Comparison of ENCODE assay signal across 1 cellular context in the genomic region with DNA sequence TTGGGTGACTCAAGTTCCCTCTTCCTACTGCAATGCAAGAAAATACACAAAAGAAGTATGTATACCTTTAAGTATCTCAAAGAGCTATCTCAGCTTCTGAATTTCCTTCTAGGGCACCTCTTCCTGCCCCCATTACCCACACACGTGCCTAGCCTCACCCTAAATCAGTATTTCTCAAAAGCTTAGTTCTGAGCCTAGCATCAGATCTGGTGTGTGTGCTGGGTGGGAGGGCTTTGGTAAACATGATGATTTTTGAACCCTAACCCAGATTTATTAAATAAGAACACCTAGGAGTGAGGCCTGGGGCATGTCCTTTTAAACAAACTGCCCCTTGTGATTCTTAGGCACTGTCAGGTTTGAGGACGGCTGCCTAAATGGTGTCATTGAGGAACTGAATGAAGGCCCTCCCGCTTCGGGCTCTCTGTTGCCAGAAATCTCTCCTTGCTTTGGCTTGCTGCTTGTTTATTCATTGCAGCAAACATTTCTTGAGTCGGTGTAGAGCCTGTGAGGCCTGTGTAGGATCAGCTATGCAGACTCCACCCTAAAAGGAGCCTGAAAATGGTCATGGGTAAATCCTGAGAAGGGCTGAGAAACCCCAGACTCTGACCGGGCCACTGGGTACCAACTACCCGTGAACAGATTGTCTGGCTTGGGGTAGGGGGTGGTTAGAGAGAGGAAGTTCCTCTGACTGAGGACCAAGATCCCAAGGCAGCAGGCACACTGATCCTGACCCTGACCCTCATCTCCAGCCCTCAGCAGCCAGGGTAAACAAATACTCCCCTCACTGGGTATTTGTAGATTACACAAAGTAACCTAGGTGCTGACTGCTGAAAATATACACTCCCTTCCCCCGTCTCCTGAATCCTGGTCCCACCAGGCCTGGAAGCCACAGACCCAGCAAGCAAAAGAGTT.
A peak's percentile ranks its signal among the peaks of the same experiment; 100 is the strongest.
TF ChIP-seq lines count a peak whose summit lies in the region.

No MANE protein-coding gene starts in this region.

TF ChIP-seq in HepG2, 621 proteins besides CTCF, POLR2A, EP300 and RAD21 (continued from another document and continues in another):
- TF ChIP-seq PRDM10 (CRISPR knock-in tag; IDR thresholded peaks at IDR 0.05; ENCODE audit: low read depth), result no peak
- TF ChIP-seq ZNF432 (CRISPR knock-in tag; IDR thresholded peaks at IDR 0.05; ENCODE audit: borderline replicate concordance), result no peak
- TF ChIP-seq ZNF773 (CRISPR knock-in tag; IDR thresholded peaks at IDR 0.05; ENCODE audit: borderline replicate concordance), result no peak
- TF ChIP-seq, protein P1, sequence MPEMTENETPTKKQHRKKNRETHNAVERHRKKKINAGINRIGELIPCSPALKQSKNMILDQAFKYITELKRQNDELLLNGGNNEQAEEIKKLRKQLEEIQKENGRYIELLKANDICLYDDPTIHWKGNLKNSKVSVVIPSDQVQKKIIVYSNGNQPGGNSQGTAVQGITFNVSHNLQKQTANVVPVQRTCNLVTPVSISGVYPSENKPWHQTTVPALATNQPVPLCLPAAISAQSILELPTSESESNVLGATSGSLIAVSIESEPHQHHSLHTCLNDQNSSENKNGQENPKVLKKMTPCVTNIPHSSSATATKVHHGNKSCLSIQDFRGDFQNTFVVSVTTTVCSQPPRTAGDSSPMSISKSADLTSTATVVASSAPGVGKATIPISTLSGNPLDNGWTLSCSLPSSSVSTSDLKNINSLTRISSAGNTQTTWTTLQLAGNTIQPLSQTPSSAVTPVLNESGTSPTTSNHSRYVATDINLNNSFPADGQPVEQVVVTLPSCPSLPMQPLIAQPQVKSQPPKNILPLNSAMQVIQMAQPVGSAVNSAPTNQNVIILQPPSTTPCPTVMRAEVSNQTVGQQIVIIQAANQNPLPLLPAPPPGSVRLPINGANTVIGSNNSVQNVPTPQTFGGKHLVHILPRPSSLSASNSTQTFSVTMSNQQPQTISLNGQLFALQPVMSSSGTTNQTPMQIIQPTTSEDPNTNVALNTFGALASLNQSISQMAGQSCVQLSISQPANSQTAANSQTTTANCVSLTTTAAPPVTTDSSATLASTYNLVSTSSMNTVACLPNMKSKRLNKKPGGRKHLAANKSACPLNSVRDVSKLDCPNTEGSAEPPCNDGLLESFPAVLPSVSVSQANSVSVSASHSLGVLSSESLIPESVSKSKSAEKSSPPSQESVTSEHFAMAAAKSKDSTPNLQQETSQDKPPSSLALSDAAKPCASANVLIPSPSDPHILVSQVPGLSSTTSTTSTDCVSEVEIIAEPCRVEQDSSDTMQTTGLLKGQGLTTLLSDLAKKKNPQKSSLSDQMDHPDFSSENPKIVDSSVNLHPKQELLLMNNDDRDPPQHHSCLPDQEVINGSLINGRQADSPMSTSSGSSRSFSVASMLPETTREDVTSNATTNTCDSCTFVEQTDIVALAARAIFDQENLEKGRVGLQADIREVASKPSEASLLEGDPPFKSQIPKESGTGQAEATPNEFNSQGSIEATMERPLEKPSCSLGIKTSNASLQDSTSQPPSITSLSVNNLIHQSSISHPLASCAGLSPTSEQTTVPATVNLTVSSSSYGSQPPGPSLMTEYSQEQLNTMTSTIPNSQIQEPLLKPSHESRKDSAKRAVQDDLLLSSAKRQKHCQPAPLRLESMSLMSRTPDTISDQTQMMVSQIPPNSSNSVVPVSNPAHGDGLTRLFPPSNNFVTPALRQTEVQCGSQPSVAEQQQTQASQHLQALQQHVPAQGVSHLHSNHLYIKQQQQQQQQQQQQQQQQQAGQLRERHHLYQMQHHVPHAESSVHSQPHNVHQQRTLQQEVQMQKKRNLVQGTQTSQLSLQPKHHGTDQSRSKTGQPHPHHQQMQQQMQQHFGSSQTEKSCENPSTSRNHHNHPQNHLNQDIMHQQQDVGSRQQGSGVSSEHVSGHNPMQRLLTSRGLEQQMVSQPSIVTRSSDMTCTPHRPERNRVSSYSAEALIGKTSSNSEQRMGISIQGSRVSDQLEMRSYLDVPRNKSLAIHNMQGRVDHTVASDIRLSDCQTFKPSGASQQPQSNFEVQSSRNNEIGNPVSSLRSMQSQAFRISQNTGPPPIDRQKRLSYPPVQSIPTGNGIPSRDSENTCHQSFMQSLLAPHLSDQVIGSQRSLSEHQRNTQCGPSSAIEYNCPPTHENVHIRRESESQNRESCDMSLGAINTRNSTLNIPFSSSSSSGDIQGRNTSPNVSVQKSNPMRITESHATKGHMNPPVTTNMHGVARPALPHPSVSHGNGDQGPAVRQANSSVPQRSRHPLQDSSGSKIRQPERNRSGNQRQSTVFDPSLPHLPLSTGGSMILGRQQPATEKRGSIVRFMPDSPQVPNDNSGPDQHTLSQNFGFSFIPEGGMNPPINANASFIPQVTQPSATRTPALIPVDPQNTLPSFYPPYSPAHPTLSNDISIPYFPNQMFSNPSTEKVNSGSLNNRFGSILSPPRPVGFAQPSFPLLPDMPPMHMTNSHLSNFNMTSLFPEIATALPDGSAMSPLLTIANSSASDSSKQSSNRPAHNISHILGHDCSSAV (CRISPR knock-in tag; IDR thresholded peaks at IDR 0.05; ENCODE audit: borderline replicate concordance), result no peak
- no peak for TF ChIP-seq ZNF44 (CRISPR knock-in tag; IDR thresholded peaks at IDR 0.05)
- TF ChIP-seq CHD4 (IDR thresholded peaks at IDR 0.05; ENCODE audit: borderline replicate concordance, low read length), result no peak
- no peak for TF ChIP-seq ZNF580 (CRISPR knock-in tag; IDR thresholded peaks at IDR 0.05; ENCODE audit: borderline replicate concordance, low read depth)
- no peak for TF ChIP-seq POLR2AphosphoS2 (IDR thresholded peaks at IDR 0.05; ENCODE audit: low read depth, low read length)
- no peak for TF ChIP-seq ZNF24 (IDR thresholded peaks at IDR 0.05)
- TF ChIP-seq, protein P2, sequence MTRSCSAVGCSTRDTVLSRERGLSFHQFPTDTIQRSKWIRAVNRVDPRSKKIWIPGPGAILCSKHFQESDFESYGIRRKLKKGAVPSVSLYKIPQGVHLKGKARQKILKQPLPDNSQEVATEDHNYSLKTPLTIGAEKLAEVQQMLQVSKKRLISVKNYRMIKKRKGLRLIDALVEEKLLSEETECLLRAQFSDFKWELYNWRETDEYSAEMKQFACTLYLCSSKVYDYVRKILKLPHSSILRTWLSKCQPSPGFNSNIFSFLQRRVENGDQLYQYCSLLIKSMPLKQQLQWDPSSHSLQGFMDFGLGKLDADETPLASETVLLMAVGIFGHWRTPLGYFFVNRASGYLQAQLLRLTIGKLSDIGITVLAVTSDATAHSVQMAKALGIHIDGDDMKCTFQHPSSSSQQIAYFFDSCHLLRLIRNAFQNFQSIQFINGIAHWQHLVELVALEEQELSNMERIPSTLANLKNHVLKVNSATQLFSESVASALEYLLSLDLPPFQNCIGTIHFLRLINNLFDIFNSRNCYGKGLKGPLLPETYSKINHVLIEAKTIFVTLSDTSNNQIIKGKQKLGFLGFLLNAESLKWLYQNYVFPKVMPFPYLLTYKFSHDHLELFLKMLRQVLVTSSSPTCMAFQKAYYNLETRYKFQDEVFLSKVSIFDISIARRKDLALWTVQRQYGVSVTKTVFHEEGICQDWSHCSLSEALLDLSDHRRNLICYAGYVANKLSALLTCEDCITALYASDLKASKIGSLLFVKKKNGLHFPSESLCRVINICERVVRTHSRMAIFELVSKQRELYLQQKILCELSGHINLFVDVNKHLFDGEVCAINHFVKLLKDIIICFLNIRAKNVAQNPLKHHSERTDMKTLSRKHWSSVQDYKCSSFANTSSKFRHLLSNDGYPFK (CRISPR knock-in tag; IDR thresholded peaks at IDR 0.05; ENCODE audit: borderline replicate concordance), result no peak
- TF ChIP-seq, protein P3, sequence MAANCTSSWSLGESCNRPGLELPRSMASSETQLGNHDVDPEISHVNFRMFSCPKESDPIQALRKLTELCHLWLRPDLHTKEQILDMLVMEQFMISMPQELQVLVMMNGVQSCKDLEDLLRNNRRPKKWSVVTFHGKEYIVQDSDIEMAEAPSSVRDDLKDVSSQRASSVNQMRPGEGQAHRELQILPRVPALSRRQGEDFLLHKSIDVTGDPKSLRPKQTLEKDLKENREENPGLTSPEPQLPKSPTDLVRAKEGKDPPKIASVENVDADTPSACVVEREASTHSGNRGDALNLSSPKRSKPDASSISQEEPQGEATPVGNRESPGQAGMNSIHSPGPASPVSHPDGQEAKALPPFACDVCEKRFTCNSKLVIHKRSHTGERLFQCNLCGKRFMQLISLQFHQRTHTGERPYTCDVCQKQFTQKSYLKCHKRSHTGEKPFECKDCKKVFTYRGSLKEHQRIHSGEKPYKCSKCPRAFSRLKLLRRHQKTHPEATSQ (CRISPR knock-in tag; IDR thresholded peaks at IDR 0.05; ENCODE audit: borderline replicate concordance), result no peak
- TF ChIP-seq ZNF225 (CRISPR knock-in tag; IDR thresholded peaks at IDR 0.05), result no peak
- TF ChIP-seq MYC (CRISPR knock-in tag; IDR thresholded peaks at IDR 0.05; ENCODE audit: borderline replicate concordance), result no peak
- TF ChIP-seq, protein P4, sequence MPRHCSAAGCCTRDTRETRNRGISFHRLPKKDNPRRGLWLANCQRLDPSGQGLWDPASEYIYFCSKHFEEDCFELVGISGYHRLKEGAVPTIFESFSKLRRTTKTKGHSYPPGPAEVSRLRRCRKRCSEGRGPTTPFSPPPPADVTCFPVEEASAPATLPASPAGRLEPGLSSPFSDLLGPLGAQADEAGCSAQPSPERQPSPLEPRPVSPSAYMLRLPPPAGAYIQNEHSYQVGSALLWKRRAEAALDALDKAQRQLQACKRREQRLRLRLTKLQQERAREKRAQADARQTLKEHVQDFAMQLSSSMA (CRISPR knock-in tag; IDR thresholded peaks at IDR 0.05), result no peak
- TF ChIP-seq AKAP8 (CRISPR knock-in tag; IDR thresholded peaks at IDR 0.05), result no peak
- no peak for TF ChIP-seq KLF6 (CRISPR knock-in tag; IDR thresholded peaks at IDR 0.05)
- no peak for TF ChIP-seq NFYC (CRISPR knock-in tag; IDR thresholded peaks at IDR 0.05)
- peak; percentile 5; the same call in 1 of the 2 replicates for TF ChIP-seq RFX1 (IDR thresholded peaks at IDR 0.05)
- no peak for TF ChIP-seq THAP8 (CRISPR knock-in tag; IDR thresholded peaks at IDR 0.05; ENCODE audit: borderline replicate concordance)
- TF ChIP-seq ZBTB8A (CRISPR knock-in tag; IDR thresholded peaks at IDR 0.05; ENCODE audit: borderline replicate concordance, low read depth), result no peak
- TF ChIP-seq NR3C1 (CRISPR knock-in tag; IDR thresholded peaks at IDR 0.05), result no peak
- TF ChIP-seq ZC3H4 (CRISPR knock-in tag; IDR thresholded peaks at IDR 0.05; ENCODE audit: borderline replicate concordance), result no peak
- no peak for TF ChIP-seq ZNF337 (CRISPR knock-in tag; IDR thresholded peaks at IDR 0.05; ENCODE audit: borderline replicate concordance, low read depth)
- no peak for TF ChIP-seq TGIF2 (CRISPR knock-in tag; IDR thresholded peaks at IDR 0.05)
- TF ChIP-seq ZNF563 (CRISPR knock-in tag; IDR thresholded peaks at IDR 0.05), result no peak
- TF ChIP-seq ZSCAN20 (CRISPR knock-in tag; IDR thresholded peaks at IDR 0.05; ENCODE audit: borderline replicate concordance), result no peak
- no peak for TF ChIP-seq ZNF781 (CRISPR knock-in tag; IDR thresholded peaks at IDR 0.05; ENCODE audit: borderline replicate concordance, not compliant biosample characterization)
- TF ChIP-seq, protein P5, sequence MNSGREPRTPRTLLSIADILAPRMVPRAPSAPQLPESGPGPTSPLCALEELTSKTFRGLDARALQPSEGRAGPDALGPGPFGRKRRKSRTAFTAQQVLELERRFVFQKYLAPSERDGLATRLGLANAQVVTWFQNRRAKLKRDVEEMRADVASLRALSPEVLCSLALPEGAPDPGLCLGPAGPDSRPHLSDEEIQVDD (CRISPR knock-in tag; IDR thresholded peaks at IDR 0.05; ENCODE audit: borderline replicate concordance), result no peak
- TF ChIP-seq KLF11 (CRISPR knock-in tag; IDR thresholded peaks at IDR 0.05), result no peak
- TF ChIP-seq, protein P6, sequence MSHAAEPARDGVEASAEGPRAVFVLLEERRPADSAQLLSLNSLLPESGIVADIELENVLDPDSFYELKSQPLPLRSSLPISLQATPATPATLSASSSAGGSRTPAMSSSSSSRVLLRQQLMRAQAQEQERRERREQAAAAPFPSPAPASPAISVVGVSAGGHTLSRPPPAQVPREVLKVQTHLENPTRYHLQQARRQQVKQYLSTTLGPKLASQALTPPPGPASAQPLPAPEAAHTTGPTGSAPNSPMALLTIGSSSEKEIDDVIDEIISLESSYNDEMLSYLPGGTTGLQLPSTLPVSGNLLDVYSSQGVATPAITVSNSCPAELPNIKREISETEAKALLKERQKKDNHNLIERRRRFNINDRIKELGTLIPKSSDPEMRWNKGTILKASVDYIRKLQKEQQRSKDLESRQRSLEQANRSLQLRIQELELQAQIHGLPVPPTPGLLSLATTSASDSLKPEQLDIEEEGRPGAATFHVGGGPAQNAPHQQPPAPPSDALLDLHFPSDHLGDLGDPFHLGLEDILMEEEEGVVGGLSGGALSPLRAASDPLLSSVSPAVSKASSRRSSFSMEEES (CRISPR knock-in tag; IDR thresholded peaks at IDR 0.05), result no peak
- TF ChIP-seq, protein P7, sequence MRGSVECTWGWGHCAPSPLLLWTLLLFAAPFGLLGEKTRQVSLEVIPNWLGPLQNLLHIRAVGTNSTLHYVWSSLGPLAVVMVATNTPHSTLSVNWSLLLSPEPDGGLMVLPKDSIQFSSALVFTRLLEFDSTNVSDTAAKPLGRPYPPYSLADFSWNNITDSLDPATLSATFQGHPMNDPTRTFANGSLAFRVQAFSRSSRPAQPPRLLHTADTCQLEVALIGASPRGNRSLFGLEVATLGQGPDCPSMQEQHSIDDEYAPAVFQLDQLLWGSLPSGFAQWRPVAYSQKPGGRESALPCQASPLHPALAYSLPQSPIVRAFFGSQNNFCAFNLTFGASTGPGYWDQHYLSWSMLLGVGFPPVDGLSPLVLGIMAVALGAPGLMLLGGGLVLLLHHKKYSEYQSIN (CRISPR knock-in tag; IDR thresholded peaks at IDR 0.05; ENCODE audit: borderline replicate concordance), result no peak
